In genomic region chr10:117374506-117375359, GRCh38 we compare ENCODE assay signal across 8 cellular contexts. TPM values are rescaled to one million over a fixed set of nuclear protein-coding genes. Genes with fewer than 3 reads are reported as not detected.
DNase-seq lines count a peak whose midpoint lies in the region; ATAC-seq lines count a peak whose summit lies in the region.

No MANE protein-coding gene starts in this region.

- peak overlapping the region; percentile 89 for H3K9ac ChIP-seq in skeletal muscle satellite cell (ENCODE audit: low read depth, low read length)

- H3K27ac ChIP-seq in caudate nucleus (ENCODE audit: low read depth, low read length) = peak overlapping the region; percentile 67

- peak overlapping the region; percentile 100 for H3K4me2 ChIP-seq in skeletal muscle satellite cell (ENCODE audit: low read length)

- peaks cover 25% of the 10 kb centered on the region for H3K4me1 Mint-ChIP-seq in T-helper 1 cell treated with Interleukin-12 subunit alpha and Interleukin-12 subunit beta and Interleukin-4 antibody, amounts not matched to agents 30 μg/mL and 1 μg/mL, for 36 hours (ENCODE audit: low read depth)

- peak; percentile 27 for ATAC-seq in GM19351 (IDR thresholded peaks at IDR 0.05; ENCODE audit: unreplicated experiment)
- ATAC-seq in HG03280 (IDR thresholded peaks at IDR 0.05; ENCODE audit: unreplicated experiment) = peak; percentile 31

- H3K27me3 ChIP-seq in skeletal muscle satellite cell (ENCODE audit: control insufficient read depth, insufficient read depth, low read length) = peaks cover 16% of the 10 kb centered on the region

- DNase-seq in COLO668 (lab: John Stamatoyannopoulos, UW; ENCODE audit: unreplicated experiment) (peak; percentile 54), caudate nucleus (lab: John Stamatoyannopoulos, UW) (peak in 27 of 61 donors; percentile 22 to 74 (median 53)), iris pigment epithelial cell (ENCODE audit: low read depth) (peak; percentile 47), NCI-H2029 (lab: John Stamatoyannopoulos, UW) (no peak)

- H3K27ac Mint-ChIP-seq in T-helper 1 cell treated with Interleukin-12 subunit alpha and Interleukin-12 subunit beta and Interleukin-4 antibody, amounts not matched to agents 30 μg/mL and 1 μg/mL, for 36 hours = peak overlapping the region; percentile 84

- peaks cover 4% of the 10 kb centered on the region for H3K36me3 Mint-ChIP-seq in T-helper 1 cell treated with Interleukin-12 subunit alpha and Interleukin-12 subunit beta and Interleukin-4 antibody, amounts not matched to agents 30 μg/mL and 1 μg/mL, for 36 hours (ENCODE audit: low read depth)

- no peaks in the 10 kb centered on the region for H3K9me3 ChIP-seq in skeletal muscle satellite cell (replicated peaks; ENCODE audit: low read length)

- H3K27me3 Mint-ChIP-seq in T-helper 1 cell treated with Interleukin-12 subunit alpha and Interleukin-12 subunit beta and Interleukin-4 antibody, amounts not matched to agents 30 μg/mL and 1 μg/mL, for 36 hours (ENCODE audit: low read depth) = peaks cover 32% of the 10 kb centered on the region

- no peaks in the 10 kb centered on the region for H3K9me3 Mint-ChIP-seq in T-helper 1 cell treated with Interleukin-12 subunit alpha and Interleukin-12 subunit beta and Interleukin-4 antibody, amounts not matched to agents 30 μg/mL and 1 μg/mL, for 36 hours

- H3K36me3 ChIP-seq in skeletal muscle satellite cell (ENCODE audit: insufficient read depth, low read length) = no peaks in the 10 kb centered on the region

- peak overlapping the region; percentile 91 for H3K4me3 Mint-ChIP-seq in T-helper 1 cell treated with Interleukin-12 subunit alpha and Interleukin-12 subunit beta and Interleukin-4 antibody, amounts not matched to agents 30 μg/mL and 1 μg/mL, for 36 hours

- peak overlapping the region; percentile 100 for H3K4me3 ChIP-seq in skeletal muscle satellite cell (ENCODE audit: low read length)

- H3K4me1 ChIP-seq in skeletal muscle satellite cell (ENCODE audit: control insufficient read depth, insufficient read depth, low read length) = peaks cover 30% of the 10 kb centered on the region

RNA-seq across cellular contexts. Expression of gene PDZD8, which starts 0.5 kb away (rescaled TPM):
- total RNA-seq in skeletal muscle satellite cell (2012; rRNA removed) = 28.6 and 29.7 TPM in 2 replicates
